ENCODE assay signal across 8 cellular contexts in the genomic region with DNA sequence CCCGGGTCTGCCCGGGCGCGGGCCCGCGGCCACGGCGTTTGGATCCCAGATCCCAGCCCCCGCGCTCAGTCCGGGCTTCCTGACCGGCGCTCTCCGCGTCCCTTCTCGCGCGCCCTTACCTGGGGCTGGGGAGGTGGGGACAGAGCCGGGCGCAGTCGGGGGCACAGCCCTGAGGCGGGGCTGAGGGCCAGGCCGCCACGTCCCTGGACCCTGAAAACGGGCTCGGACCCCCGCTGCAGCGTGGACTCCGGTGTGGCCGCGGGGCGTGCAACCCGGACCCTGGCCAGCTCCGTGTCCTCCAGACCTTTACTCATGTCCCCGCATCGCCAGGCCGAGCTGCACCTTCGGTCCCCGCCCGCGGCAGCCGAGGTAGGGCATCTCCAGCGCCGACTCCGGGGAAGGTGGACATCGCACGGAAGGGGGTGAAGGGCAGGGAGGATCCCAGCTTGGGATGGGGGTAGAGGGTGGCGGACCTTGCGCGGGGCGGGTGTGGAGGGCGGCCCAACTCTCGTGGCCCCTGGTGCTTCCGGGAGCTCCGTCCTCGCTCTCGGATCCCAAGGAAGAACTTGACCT. TPM values are rescaled to one million over a fixed set of nuclear protein-coding genes. Genes with fewer than 3 reads are reported as not detected.
DNase-seq lines count a peak whose midpoint lies in the region; ATAC-seq and TF ChIP-seq lines count a peak whose summit lies in the region.

No MANE protein-coding gene starts in this region.

- CTCF ChIA-PET in GM10248 (lab: Yijun Ruan, JAX) (interaction anchor here (1.0 to 2.5 kb wide), 10 partner anchors 9 to 71 kb away, joined by 3 to 10 read pairs (median 4); a partner anchor contains a TSS), WTC11 (lab: Charles Lee) (interaction anchor here (0.6 to 5.1 kb wide), 20 partner anchors 10 to 207 kb away, joined by 3 to 72 read pairs (median 4); a partner anchor contains a TSS)

- intact Hi-C loops in left cardiac atrium (cut with DNase I) (no loop called here), sigmoid colon (cut with DNase I) (loop anchor here (2.0 to 5.0 kb wide), 2 partner anchors 35 to 72 kb away; no protein-coding TSS in a partner anchor)

- no peak overlapping the region for H3K27ac Mint-ChIP-seq in WTC11

- no peak for TF ChIP-seq EP300 in sigmoid colon (IDR thresholded peaks at IDR 0.05)

- H3K27ac ChIP-seq in sigmoid colon, result peak overlapping the region; percentile 47 to 67 (median 61)

- no peak for TF ChIP-seq POLR2A in sigmoid colon (IDR thresholded peaks at IDR 0.05)

- H3K4me1 ChIP-seq in sigmoid colon, result peaks cover 0 to 17% (median 11%) of the 10 kb centered on the region in 4 donors

- H3K27me3 ChIP-seq in sigmoid colon, result no peaks in the 10 kb centered on the region

- H3K36me3 Mint-ChIP-seq in WTC11, result peaks cover 15% of the 10 kb centered on the region

- peaks cover 12% of the 10 kb centered on the region for H3K4me1 Mint-ChIP-seq in WTC11

- DNase-seq in GM10248 (ENCODE audit: extremely low spot score), result peak; percentile 48
- DNase-seq in WTC11 (ENCODE audit: low spot score), result peak; percentile 55
- no peak for DNase-seq in left cardiac atrium
- no peak for DNase-seq in sigmoid colon
- DNase-seq in iPS-NIHi7 (ENCODE audit: extremely low spot score), result no peak
- no peak for DNase-seq in activated CD8-positive, alpha-beta memory T cell treated with anti-CD3 and anti-CD28 coated beads for 24 hours
- no peak for DNase-seq in NCI-H226

- ATAC-seq in WTC11 (peak; percentile 41), left cardiac atrium (peak; percentile 65 to 73), HG03571 (IDR thresholded peaks at IDR 0.05; ENCODE audit: unreplicated experiment) (no peak)

- no peaks in the 10 kb centered on the region for H3K9me3 ChIP-seq in sigmoid colon

- peaks cover 0 to 17% (median 0%) of the 10 kb centered on the region in 4 donors for H3K36me3 ChIP-seq in sigmoid colon

- POLR2A ChIA-PET in GM10248 (lab: Yijun Ruan, JAX), result no interaction called here
- POLR2A ChIA-PET in WTC11 (lab: Charles Lee), result interaction anchor here (0.8 to 1.8 kb wide), 7 partner anchors 9 to 72 kb away, joined by 3 to 11 read pairs (median 4); a partner anchor contains a TSS

- TF ChIP-seq CTCF in GM10248 (IDR thresholded peaks at IDR 0.05; ENCODE audit: control extremely low read depth, extremely low read depth, low read depth, missing control alignments) (no peak), WTC11 (IDR thresholded peaks at IDR 0.05) (no peak), sigmoid colon (IDR thresholded peaks at IDR 0.05) (no peak)

- 1% methylated on average over 57 of the region's 57 CpGs for WGBS in sigmoid colon, 2 donors

- no peaks in the 10 kb centered on the region for H3K9me3 Mint-ChIP-seq in WTC11

- peak overlapping the region; percentile 57 to 68 (median 62) for H3K4me3 ChIP-seq in sigmoid colon

- peak overlapping the region; percentile 74 for H3K4me3 Mint-ChIP-seq in WTC11

- H3K27me3 Mint-ChIP-seq in WTC11 (ENCODE audit: low read depth), result peaks cover 15% of the 10 kb centered on the region; the same call in 1 of the 2 replicates

TF ChIP-seq in WTC11, 78 proteins besides CTCF, POLR2A, EP300 and RAD21 (continues in another document):
- peak; percentile 42; the same call in 1 of the 2 replicates for TF ChIP-seq KAT7 (CRISPR knock-in tag; IDR thresholded peaks at IDR 0.05; ENCODE audit: borderline replicate concordance)
- TF ChIP-seq PRRX2 (CRISPR knock-in tag; IDR thresholded peaks at IDR 0.05), result no peak
- peak; percentile 40; the same call in 1 of the 2 replicates for TF ChIP-seq MYBL2 (CRISPR knock-in tag; IDR thresholded peaks at IDR 0.05)
- TF ChIP-seq, protein P1, sequence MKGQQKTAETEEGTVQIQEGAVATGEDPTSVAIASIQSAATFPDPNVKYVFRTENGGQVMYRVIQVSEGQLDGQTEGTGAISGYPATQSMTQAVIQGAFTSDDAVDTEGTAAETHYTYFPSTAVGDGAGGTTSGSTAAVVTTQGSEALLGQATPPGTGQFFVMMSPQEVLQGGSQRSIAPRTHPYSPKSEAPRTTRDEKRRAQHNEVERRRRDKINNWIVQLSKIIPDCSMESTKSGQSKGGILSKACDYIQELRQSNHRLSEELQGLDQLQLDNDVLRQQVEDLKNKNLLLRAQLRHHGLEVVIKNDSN (CRISPR knock-in tag; IDR thresholded peaks at IDR 0.05), result 0 out of 2 replicates have a peak, but pooled peaks have one; percentile 4
- TF ChIP-seq, protein P2, sequence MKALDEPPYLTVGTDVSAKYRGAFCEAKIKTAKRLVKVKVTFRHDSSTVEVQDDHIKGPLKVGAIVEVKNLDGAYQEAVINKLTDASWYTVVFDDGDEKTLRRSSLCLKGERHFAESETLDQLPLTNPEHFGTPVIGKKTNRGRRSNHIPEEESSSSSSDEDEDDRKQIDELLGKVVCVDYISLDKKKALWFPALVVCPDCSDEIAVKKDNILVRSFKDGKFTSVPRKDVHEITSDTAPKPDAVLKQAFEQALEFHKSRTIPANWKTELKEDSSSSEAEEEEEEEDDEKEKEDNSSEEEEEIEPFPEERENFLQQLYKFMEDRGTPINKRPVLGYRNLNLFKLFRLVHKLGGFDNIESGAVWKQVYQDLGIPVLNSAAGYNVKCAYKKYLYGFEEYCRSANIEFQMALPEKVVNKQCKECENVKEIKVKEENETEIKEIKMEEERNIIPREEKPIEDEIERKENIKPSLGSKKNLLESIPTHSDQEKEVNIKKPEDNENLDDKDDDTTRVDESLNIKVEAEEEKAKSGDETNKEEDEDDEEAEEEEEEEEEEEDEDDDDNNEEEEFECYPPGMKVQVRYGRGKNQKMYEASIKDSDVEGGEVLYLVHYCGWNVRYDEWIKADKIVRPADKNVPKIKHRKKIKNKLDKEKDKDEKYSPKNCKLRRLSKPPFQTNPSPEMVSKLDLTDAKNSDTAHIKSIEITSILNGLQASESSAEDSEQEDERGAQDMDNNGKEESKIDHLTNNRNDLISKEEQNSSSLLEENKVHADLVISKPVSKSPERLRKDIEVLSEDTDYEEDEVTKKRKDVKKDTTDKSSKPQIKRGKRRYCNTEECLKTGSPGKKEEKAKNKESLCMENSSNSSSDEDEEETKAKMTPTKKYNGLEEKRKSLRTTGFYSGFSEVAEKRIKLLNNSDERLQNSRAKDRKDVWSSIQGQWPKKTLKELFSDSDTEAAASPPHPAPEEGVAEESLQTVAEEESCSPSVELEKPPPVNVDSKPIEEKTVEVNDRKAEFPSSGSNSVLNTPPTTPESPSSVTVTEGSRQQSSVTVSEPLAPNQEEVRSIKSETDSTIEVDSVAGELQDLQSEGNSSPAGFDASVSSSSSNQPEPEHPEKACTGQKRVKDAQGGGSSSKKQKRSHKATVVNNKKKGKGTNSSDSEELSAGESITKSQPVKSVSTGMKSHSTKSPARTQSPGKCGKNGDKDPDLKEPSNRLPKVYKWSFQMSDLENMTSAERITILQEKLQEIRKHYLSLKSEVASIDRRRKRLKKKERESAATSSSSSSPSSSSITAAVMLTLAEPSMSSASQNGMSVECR (CRISPR knock-in tag; IDR thresholded peaks at IDR 0.05; ENCODE audit: borderline replicate concordance), result peak; percentile 50; the same call in 1 of the 2 replicates
- TF ChIP-seq, protein P3, sequence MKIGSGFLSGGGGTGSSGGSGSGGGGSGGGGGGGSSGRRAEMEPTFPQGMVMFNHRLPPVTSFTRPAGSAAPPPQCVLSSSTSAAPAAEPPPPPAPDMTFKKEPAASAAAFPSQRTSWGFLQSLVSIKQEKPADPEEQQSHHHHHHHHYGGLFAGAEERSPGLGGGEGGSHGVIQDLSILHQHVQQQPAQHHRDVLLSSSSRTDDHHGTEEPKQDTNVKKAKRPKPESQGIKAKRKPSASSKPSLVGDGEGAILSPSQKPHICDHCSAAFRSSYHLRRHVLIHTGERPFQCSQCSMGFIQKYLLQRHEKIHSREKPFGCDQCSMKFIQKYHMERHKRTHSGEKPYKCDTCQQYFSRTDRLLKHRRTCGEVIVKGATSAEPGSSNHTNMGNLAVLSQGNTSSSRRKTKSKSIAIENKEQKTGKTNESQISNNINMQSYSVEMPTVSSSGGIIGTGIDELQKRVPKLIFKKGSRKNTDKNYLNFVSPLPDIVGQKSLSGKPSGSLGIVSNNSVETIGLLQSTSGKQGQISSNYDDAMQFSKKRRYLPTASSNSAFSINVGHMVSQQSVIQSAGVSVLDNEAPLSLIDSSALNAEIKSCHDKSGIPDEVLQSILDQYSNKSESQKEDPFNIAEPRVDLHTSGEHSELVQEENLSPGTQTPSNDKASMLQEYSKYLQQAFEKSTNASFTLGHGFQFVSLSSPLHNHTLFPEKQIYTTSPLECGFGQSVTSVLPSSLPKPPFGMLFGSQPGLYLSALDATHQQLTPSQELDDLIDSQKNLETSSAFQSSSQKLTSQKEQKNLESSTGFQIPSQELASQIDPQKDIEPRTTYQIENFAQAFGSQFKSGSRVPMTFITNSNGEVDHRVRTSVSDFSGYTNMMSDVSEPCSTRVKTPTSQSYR (CRISPR knock-in tag; IDR thresholded peaks at IDR 0.05), result no peak

RNA-seq across cellular contexts. Expression of a gene that starts 9.9 kb away (rescaled TPM):
- total RNA-seq in WTC11 (2021), result 2.6 to 3.4 TPM (median 2.8 TPM) in 3 replicates
- 1 to 10 TPM; 1.5 to 2.4 TPM for total RNA-seq in left cardiac atrium
- 1 to 10 TPM in 3 of 4 donors, under 1 TPM in 1; 0.66 to 1.9 (median 1.3) TPM for total RNA-seq in sigmoid colon
- polyA plus RNA-seq in sigmoid colon, result 100 to 1,000 TPM in 1 of 3 donors, 10 to 100 TPM in 2; 72.6 to 105 (median 91.3) TPM

RNA-seq across cellular contexts. Expression of a gene that starts 24.9 kb away (rescaled TPM):
- 38.3 to 44.5 TPM (median 40.1 TPM) in 3 replicates for total RNA-seq in WTC11 (2021)
- 10 to 100 TPM; 26.9 to 29.1 TPM for total RNA-seq in left cardiac atrium
- 10 to 100 TPM; 30.8 to 50.4 (median 35.8) TPM for total RNA-seq in sigmoid colon
- polyA plus RNA-seq in sigmoid colon, result 10 to 100 TPM; 10.2 to 40.5 (median 12.5) TPM

RNA-seq across cellular contexts. Expression of a gene that starts 40.0 kb away (rescaled TPM):
- 113 to 115 TPM (median 114 TPM) in 3 replicates for total RNA-seq in WTC11 (2021)
- total RNA-seq in left cardiac atrium, result 10 to 100 TPM; 48.7 to 50.2 TPM
- 10 to 100 TPM; 35.6 to 37.1 (median 36.4) TPM for total RNA-seq in sigmoid colon
- 10 to 100 TPM; 16.8 to 25.0 (median 21.3) TPM for polyA plus RNA-seq in sigmoid colon

RNA-seq across cellular contexts. Expression of a gene that starts 44.7 kb away (rescaled TPM):
- total RNA-seq in WTC11 (2021) (18.7 to 23.9 TPM (median 19.3 TPM) in 3 replicates), left cardiac atrium (10 to 100 TPM; 20.9 to 22.1 TPM), sigmoid colon (10 to 100 TPM; 39.2 to 59.4 (median 45.4) TPM)
- polyA plus RNA-seq in sigmoid colon, result 10 to 100 TPM; 19.9 to 32.0 (median 22.2) TPM

RNA-seq across cellular contexts. Expression of a gene that starts 57.8 kb away (rescaled TPM):
- 0.13 to 0.69 TPM (median 0.30 TPM) in 3 replicates for total RNA-seq in WTC11 (2021)
- 1 to 10 TPM; 2.2 to 4.6 TPM for total RNA-seq in left cardiac atrium
- 1 to 10 TPM; 1.1 to 2.0 (median 1.3) TPM for total RNA-seq in sigmoid colon
- under 1 TPM in 2 of 3 donors, not detected in 1; under 0.01 to 0.77 TPM for polyA plus RNA-seq in sigmoid colon

Comparison
In these comparisons a context has a peak if more than half of its experiments do, and no peak if none do; other contexts are left out.
1. DNase-seq: peak in GM10248 (single experiment) and WTC11 (single experiment); none in left cardiac atrium (single experiment), sigmoid colon (single experiment), iPS-NIHi7 (single experiment), activated CD8-positive, alpha-beta memory T cell treated with anti-CD3 and anti-CD28 coated beads for 24 hours (single experiment) and NCI-H226 (single experiment).